Comparison of ENCODE assay signal across 1 cellular context in the genomic region with DNA sequence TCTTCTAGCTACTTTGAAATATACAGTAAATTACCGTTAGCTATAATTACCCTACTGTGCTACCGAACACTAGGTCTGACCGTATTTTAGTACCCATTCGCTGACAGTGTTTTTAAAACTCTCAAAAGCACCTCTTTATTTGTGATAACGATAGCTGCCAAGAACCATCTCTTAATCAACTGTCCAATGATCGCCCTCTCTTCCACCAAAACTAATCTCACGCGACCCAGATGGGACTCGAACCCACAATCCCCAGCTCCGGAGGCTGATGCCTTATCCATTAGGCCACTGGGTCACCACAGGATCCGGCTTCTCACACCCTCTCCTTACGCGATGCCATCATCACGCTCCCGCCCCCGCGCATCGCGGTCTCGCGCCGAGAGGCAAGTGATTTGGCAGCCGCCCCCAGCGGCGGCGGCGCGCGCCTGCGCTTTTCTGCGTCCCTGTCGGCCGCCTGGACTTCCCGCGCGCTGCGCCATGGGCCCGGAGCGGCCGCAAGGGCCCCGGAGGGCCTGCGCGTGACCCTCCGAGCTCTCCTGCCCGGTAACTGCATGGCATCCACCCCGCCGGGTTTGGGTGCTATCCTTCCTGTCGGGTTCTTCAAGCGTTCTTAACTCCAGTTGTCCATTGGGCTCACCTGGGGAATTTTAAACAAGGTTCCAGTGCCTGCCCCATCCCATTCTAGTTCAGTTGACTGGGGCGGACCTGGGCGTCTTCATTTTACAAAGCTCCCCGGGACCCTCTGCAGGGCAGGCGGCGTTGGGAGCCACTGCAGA.
TF ChIP-seq lines count a peak whose summit lies in the region.

No MANE protein-coding gene starts in this region.

TF ChIP-seq in HEK293, 187 proteins besides CTCF, POLR2A, EP300 and RAD21 (continued from another document and continues in another):
- TF ChIP-seq, protein P1, sequence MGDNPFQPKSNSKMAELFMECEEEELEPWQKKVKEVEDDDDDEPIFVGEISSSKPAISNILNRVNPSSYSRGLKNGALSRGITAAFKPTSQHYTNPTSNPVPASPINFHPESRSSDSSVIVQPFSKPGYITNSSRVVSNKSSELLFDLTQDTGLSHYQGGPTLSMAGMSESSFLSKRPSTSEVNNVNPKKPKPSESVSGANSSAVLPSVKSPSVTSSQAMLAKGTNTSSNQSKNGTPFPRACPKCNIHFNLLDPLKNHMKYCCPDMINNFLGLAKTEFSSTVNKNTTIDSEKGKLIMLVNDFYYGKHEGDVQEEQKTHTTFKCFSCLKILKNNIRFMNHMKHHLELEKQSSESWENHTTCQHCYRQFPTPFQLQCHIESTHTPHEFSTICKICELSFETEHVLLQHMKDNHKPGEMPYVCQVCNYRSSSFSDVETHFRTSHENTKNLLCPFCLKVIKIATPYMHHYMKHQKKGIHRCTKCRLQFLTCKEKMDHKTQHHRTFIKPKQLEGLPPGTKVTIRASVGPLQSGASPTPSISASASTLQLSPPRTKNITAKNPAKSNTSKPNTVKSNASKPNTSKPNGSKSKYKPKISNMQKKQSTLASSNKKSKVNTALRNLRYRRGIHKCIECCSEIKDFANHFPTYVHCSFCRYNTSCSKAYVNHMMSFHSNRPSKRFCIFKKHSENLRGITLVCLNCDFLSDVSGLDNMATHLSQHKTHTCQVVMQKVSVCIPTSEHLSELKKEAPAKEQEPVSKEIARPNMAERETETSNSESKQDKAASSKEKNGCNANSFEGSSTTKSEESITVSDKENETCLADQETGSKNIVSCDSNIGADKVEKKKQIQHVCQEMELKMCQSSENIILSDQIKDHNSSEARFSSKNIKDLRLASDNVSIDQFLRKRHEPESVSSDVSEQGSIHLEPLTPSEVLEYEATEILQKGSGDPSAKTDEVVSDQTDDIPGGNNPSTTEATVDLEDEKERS (tag by site-specific recombination; IDR thresholded peaks at IDR 0.05), result peak; percentile 92; the same call in 1 of the 2 replicates
- TF ChIP-seq ZNF707 (tag by site-specific recombination; IDR thresholded peaks at IDR 0.05) (no peak), ZSCAN30 (tag by site-specific recombination; IDR thresholded peaks at IDR 0.05) (peak; percentile 88), ZNF169 (tag by site-specific recombination; IDR thresholded peaks at IDR 0.05) (no peak), ZNF202 (tag by site-specific recombination; IDR thresholded peaks at IDR 0.05; ENCODE audit: borderline replicate concordance) (no peak), HOXC10 (CRISPR knock-in tag; IDR thresholded peaks at IDR 0.05) (0 out of 2 replicates have a peak, but pooled peaks have one; percentile 23), KLF10 (tag by site-specific recombination; IDR thresholded peaks at IDR 0.05) (peak; percentile 84; the same call in 1 of the 2 replicates), ZNF426 (tag by site-specific recombination; IDR thresholded peaks at IDR 0.05) (no peak), ZNF366 (tag by site-specific recombination; conservative IDR thresholded peaks at IDR 0.05) (peak; percentile 96), ZNF37A (tag by site-specific recombination; IDR thresholded peaks at IDR 0.05) (0 out of 2 replicates have a peak, but pooled peaks have one; percentile 24), OSR2 (tag by site-specific recombination; IDR thresholded peaks at IDR 0.05) (peak; percentile 84), ZBTB20 (tag by site-specific recombination; IDR thresholded peaks at IDR 0.05) (peak; percentile 97), SP7 (tag by site-specific recombination; IDR thresholded peaks at IDR 0.05) (peak; percentile 98), ZBTB17 (tag by site-specific recombination; IDR thresholded peaks at IDR 0.05) (peak; percentile 95), GFI1B (tag by site-specific recombination; IDR thresholded peaks at IDR 0.05) (no peak), TSHZ1 (tag by site-specific recombination; IDR thresholded peaks at IDR 0.05; ENCODE audit: borderline replicate concordance) (peak; percentile 96), BCL11B (tag by site-specific recombination; IDR thresholded peaks at IDR 0.05; ENCODE audit: low read depth) (0 out of 2 replicates have a peak, but pooled peaks have one; percentile 35), ZBTB8A (tag by site-specific recombination; IDR thresholded peaks at IDR 0.05) (peak; percentile 74), ZNF133 (tag by site-specific recombination; IDR thresholded peaks at IDR 0.05) (no peak), ZFP41 (tag by site-specific recombination; IDR thresholded peaks at IDR 0.05; ENCODE audit: borderline replicate concordance) (no peak), ZNF560 (tag by site-specific recombination; IDR thresholded peaks at IDR 0.05; ENCODE audit: borderline replicate concordance) (no peak), ZNF433 (tag by site-specific recombination; IDR thresholded peaks at IDR 0.05; ENCODE audit: low read depth) (no peak), YY2 (tag by site-specific recombination; IDR thresholded peaks at IDR 0.05) (peak; percentile 69; the same call in 1 of the 2 replicates), ZNF561 (tag by site-specific recombination; IDR thresholded peaks at IDR 0.05; ENCODE audit: borderline replicate concordance) (peak; percentile 99), ZNF501 (tag by site-specific recombination; IDR thresholded peaks at IDR 0.05) (peak; percentile 97), ZFP69B (tag by site-specific recombination; IDR thresholded peaks at IDR 0.05) (peak; percentile 80; the same call in 1 of the 2 replicates)
- TF ChIP-seq, protein P2, sequence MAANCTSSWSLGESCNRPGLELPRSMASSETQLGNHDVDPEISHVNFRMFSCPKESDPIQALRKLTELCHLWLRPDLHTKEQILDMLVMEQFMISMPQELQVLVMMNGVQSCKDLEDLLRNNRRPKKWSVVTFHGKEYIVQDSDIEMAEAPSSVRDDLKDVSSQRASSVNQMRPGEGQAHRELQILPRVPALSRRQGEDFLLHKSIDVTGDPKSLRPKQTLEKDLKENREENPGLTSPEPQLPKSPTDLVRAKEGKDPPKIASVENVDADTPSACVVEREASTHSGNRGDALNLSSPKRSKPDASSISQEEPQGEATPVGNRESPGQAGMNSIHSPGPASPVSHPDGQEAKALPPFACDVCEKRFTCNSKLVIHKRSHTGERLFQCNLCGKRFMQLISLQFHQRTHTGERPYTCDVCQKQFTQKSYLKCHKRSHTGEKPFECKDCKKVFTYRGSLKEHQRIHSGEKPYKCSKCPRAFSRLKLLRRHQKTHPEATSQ (tag by site-specific recombination; IDR thresholded peaks at IDR 0.05), result peak; percentile 92; the same call in 1 of the 2 replicates
- TF ChIP-seq, protein P3, sequence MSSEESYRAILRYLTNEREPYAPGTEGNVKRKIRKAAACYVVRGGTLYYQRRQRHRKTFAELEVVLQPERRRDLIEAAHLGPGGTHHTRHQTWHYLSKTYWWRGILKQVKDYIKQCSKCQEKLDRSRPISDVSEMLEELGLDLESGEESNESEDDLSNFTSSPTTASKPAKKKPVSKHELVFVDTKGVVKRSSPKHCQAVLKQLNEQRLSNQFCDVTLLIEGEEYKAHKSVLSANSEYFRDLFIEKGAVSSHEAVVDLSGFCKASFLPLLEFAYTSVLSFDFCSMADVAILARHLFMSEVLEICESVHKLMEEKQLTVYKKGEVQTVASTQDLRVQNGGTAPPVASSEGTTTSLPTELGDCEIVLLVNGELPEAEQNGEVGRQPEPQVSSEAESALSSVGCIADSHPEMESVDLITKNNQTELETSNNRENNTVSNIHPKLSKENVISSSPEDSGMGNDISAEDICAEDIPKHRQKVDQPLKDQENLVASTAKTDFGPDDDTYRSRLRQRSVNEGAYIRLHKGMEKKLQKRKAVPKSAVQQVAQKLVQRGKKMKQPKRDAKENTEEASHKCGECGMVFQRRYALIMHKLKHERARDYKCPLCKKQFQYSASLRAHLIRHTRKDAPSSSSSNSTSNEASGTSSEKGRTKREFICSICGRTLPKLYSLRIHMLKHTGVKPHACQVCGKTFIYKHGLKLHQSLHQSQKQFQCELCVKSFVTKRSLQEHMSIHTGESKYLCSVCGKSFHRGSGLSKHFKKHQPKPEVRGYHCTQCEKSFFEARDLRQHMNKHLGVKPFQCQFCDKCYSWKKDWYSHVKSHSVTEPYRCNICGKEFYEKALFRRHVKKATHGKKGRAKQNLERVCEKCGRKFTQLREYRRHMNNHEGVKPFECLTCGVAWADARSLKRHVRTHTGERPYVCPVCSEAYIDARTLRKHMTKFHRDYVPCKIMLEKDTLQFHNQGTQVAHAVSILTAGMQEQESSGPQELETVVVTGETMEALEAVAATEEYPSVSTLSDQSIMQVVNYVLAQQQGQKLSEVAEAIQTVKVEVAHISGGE (tag by site-specific recombination; conservative IDR thresholded peaks at IDR 0.05; ENCODE audit: low read depth), result no peak; the same call in 1 of the 2 replicates
- TF ChIP-seq, protein P4, sequence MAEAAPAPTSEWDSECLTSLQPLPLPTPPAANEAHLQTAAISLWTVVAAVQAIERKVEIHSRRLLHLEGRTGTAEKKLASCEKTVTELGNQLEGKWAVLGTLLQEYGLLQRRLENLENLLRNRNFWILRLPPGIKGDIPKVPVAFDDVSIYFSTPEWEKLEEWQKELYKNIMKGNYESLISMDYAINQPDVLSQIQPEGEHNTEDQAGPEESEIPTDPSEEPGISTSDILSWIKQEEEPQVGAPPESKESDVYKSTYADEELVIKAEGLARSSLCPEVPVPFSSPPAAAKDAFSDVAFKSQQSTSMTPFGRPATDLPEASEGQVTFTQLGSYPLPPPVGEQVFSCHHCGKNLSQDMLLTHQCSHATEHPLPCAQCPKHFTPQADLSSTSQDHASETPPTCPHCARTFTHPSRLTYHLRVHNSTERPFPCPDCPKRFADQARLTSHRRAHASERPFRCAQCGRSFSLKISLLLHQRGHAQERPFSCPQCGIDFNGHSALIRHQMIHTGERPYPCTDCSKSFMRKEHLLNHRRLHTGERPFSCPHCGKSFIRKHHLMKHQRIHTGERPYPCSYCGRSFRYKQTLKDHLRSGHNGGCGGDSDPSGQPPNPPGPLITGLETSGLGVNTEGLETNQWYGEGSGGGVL (tag by site-specific recombination; IDR thresholded peaks at IDR 0.05), result peak; percentile 75
- TF ChIP-seq, protein P5, sequence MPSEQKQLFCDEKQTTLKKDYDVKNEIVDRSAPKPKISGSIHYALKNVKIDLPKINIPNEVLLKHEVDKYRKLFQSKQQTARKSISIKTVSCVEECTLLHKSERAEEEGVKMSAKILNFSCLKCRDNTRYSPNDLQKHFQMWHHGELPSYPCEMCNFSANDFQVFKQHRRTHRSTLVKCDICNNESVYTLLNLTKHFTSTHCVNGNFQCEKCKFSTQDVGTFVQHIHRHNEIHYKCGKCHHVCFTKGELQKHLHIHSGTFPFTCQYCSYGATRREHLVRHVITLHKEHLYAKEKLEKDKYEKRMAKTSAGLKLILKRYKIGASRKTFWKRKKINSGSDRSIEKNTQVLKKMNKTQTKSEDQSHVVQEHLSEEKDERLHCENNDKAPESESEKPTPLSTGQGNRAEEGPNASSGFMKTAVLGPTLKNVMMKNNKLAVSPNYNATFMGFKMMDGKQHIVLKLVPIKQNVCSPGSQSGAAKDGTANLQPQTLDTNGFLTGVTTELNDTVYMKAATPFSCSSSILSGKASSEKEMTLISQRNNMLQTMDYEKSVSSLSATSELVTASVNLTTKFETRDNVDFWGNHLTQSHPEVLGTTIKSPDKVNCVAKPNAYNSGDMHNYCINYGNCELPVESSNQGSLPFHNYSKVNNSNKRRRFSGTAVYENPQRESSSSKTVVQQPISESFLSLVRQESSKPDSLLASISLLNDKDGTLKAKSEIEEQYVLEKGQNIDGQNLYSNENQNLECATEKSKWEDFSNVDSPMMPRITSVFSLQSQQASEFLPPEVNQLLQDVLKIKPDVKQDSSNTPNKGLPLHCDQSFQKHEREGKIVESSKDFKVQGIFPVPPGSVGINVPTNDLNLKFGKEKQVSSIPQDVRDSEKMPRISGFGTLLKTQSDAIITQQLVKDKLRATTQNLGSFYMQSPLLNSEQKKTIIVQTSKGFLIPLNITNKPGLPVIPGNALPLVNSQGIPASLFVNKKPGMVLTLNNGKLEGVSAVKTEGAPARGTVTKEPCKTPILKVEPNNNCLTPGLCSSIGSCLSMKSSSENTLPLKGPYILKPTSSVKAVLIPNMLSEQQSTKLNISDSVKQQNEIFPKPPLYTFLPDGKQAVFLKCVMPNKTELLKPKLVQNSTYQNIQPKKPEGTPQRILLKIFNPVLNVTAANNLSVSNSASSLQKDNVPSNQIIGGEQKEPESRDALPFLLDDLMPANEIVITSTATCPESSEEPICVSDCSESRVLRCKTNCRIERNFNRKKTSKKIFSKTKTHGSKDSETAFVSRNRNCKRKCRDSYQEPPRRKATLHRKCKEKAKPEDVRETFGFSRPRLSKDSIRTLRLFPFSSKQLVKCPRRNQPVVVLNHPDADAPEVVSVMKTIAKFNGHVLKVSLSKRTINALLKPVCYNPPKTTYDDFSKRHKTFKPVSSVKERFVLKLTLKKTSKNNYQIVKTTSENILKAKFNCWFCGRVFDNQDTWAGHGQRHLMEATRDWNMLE (tag by site-specific recombination; conservative IDR thresholded peaks at IDR 0.05; ENCODE audit: low read depth), result peak; percentile 33; the same call in 1 of the 2 replicates
